Comparison of ENCODE assay signal across 8 cellular contexts in genomic region chr1:204578867-204579664, GRCh38.
DNase-seq lines count a peak whose midpoint lies in the region; ATAC-seq and TF ChIP-seq lines count a peak whose summit lies in the region.

No MANE protein-coding gene starts in this region.

- no peak overlapping the region for H3K4me3 ChIP-seq in A673 (ENCODE audit: low read depth, low read length, poor library complexity, severe bottlenecking)
- peak overlapping the region; percentile 54 to 68 for H3K4me3 ChIP-seq in duodenal mucosa (ENCODE audit: low read depth in 1 of 2, low read length in 2 of 2)
- peak overlapping the region; percentile 6 to 13 for H3K4me3 ChIP-seq in prostate gland

- ATAC-seq in GM18505 (IDR thresholded peaks at IDR 0.05; ENCODE audit: unreplicated experiment) = peak; percentile 63
- peak; percentile 71 for ATAC-seq in HG02763 (IDR thresholded peaks at IDR 0.05; ENCODE audit: unreplicated experiment)

- peak; percentile 33 for TF ChIP-seq POLR2A in GM18505 (IDR thresholded peaks at IDR 0.05; ENCODE audit: borderline replicate concordance, extremely low read depth, insufficient read depth, insufficient read length)
- no peak for TF ChIP-seq POLR2A in prostate gland (IDR thresholded peaks at IDR 0.05)

- H3K27me3 ChIP-seq in A673 (replicated peaks; ENCODE audit: insufficient read depth, low read depth, low read length, poor library complexity) = no peaks in the 10 kb centered on the region
- no peaks in the 10 kb centered on the region for H3K27me3 ChIP-seq in duodenal mucosa (ENCODE audit: control insufficient read depth in 1 of 2, insufficient read depth in 2 of 2, low read length in 2 of 2)
- no peaks in the 10 kb centered on the region for H3K27me3 ChIP-seq in prostate gland (replicated peaks; ENCODE audit: insufficient read depth)

- TF ChIP-seq CTCF in A673 (conservative IDR thresholded peaks at IDR 0.05; ENCODE audit: low read depth, low read length) (no peak), prostate gland (IDR thresholded peaks at IDR 0.05) (no peak)

- H3K9me3 ChIP-seq in A673 (ENCODE audit: low read depth, low read length, poor library complexity, severe bottlenecking) = no peaks in the 10 kb centered on the region
- no peaks in the 10 kb centered on the region for H3K9me3 ChIP-seq in duodenal mucosa (ENCODE audit: control insufficient read depth in 1 of 2, low read length in 2 of 2)
- no peaks in the 10 kb centered on the region for H3K9me3 ChIP-seq in prostate gland

- BruUV-seq in A673 (replicated peaks; lab: Mats Ljungman, UMichigan) = no TSS peak

- DNase-seq in A673 (ENCODE audit: low spot score) = peak; percentile 49
- DNase-seq in NCI-H526 (lab: John Stamatoyannopoulos, UW) = peak; percentile 52 to 81
- peak; percentile 5 for DNase-seq in prostate gland (ENCODE audit: low spot score)
- DNase-seq in glomerular visceral epithelial cell (ENCODE audit: extremely low spot score) = no peak
- DNase-seq in NCI-H128 (lab: John Stamatoyannopoulos, UW; ENCODE audit: unreplicated experiment) = no peak

- no peak overlapping the region for H3K27ac ChIP-seq in A673 (ENCODE audit: low read depth, low read length, poor library complexity, severe bottlenecking)
- H3K27ac ChIP-seq in duodenal mucosa (ENCODE audit: low read depth, low read length) = no peak overlapping the region
- peak overlapping the region; percentile 27 to 47 for H3K27ac ChIP-seq in prostate gland

- H3K36me3 ChIP-seq in A673 (ENCODE audit: insufficient read depth, low read length, poor library complexity, severe bottlenecking) (no peaks in the 10 kb centered on the region), duodenal mucosa (ENCODE audit: control insufficient read depth in 1 of 2, insufficient read depth in 2 of 2, low read length in 2 of 2) (no peaks in the 10 kb centered on the region), prostate gland (no peaks in the 10 kb centered on the region)

- H3K9ac ChIP-seq in duodenal mucosa (ENCODE audit: low read depth in 1 of 2, low read length in 2 of 2) = peak overlapping the region; percentile 49 to 58

- 42% methylated on average over 18 of the region's 18 CpGs for WGBS in prostate gland

- POLR2A ChIA-PET in A673 (lab: Charles Lee; ENCODE audit: low non-redundant PET) = no interaction called here

- H3K4me1 ChIP-seq in A673 (ENCODE audit: insufficient read depth, low read length, poor library complexity, severe bottlenecking) = no peaks in the 10 kb centered on the region
- H3K4me1 ChIP-seq in duodenal mucosa (ENCODE audit: control insufficient read depth in 1 of 2, insufficient read depth in 2 of 2, low read length in 2 of 2) = peaks cover 7 to 17% of the 10 kb centered on the region in 2 donors
- H3K4me1 ChIP-seq in prostate gland (replicated peaks) = no peaks in the 10 kb centered on the region

- intact Hi-C loops in A673 (cut with micrococcal nuclease; ENCODE audit: unreplicated experiment) = loop anchor here (10.0 kb wide), 1 partner anchor 366 kb away; no protein-coding TSS in a partner anchor
- intact Hi-C loops in prostate gland (cut with DNase I) = no loop called here

- CTCF ChIA-PET in A673 (lab: Charles Lee) = no interaction called here

Comparison
In these comparisons a context has a peak if more than half of its experiments do, and no peak if none do; other contexts are left out.
1. DNase-seq: peak in A673 (single experiment), NCI-H526 (2 of 2) and prostate gland (single experiment); none in glomerular visceral epithelial cell (single experiment) and NCI-H128 (single experiment).
2. H3K27ac ChIP-seq: peak in prostate gland (2 of 2); none in A673 (single experiment) and duodenal mucosa (single experiment).